7 cellular contexts compared by ENCODE assay signal in the genomic region with DNA sequence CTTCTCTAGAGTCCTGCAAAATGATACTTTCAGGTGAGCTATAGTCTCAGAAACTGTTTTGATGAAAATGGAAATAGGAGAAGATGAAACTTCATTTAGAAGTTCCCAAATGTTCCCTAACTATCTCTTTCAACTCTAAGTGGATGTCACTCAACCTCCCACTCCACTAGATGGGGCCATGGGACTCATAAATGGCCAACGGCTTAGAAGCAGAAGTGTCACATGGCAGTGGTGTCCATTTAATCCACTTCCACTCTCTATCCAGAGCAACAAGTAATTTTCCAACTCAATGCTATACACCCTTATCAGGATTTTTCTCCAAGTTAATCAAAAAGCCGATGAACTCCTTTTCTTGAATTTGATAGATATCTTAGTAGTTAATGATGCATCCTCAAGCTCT.
DNase-seq lines count a peak whose midpoint lies in the region; ATAC-seq and TF ChIP-seq lines count a peak whose summit lies in the region.

No MANE protein-coding gene starts in this region.

- intact Hi-C loops in mucosa of descending colon (cut with DNase I, micrococcal nuclease): no loop called here

- H3K36me3 ChIP-seq in mucosa of descending colon (ENCODE audit: low read depth): no peaks in the 10 kb centered on the region

- H3K4me3 Mint-ChIP-seq in stimulated activated effector memory CD8-positive, alpha-beta T cell treated with anti-CD3 and anti-CD28 coated beads, Interleukin-12 subunit alpha, Interleukin-12 subunit beta, amount 100 ng/mL, for 72 hours: no peak overlapping the region

- H3K27ac Mint-ChIP-seq in stimulated activated effector memory CD8-positive, alpha-beta T cell treated with anti-CD3 and anti-CD28 coated beads, Interleukin-12 subunit alpha, Interleukin-12 subunit beta, amount 100 ng/mL, for 72 hours: no peak overlapping the region

- DNase-seq in GM12864 (ENCODE audit: low read depth): no peak
- DNase-seq in Jurkat, Clone E6-1 (ENCODE audit: low read depth, low spot score): peak; percentile 3
- peak; percentile 4 for DNase-seq in astrocyte of the cerebellum (ENCODE audit: low read depth)
- peak in 1 of 3 donors; percentile 59 for DNase-seq in mucosa of descending colon
- DNase-seq in NCI-H1092 (lab: John Stamatoyannopoulos, UW): no peak
- no peak for DNase-seq in stimulated activated effector memory CD8-positive, alpha-beta T cell treated with anti-CD3 and anti-CD28 coated beads, Interleukin-12 subunit alpha, Interleukin-12 subunit beta, amount 100 ng/mL, for 72 hours (ENCODE audit: low spot score in 2 of 2)

- H3K9me3 ChIP-seq in mucosa of descending colon: no peaks in the 10 kb centered on the region

- H3K4me1 ChIP-seq in mucosa of descending colon (ENCODE audit: low read depth): no peaks in the 10 kb centered on the region

- no peaks in the 10 kb centered on the region for H3K36me3 Mint-ChIP-seq in stimulated activated effector memory CD8-positive, alpha-beta T cell treated with anti-CD3 and anti-CD28 coated beads, Interleukin-12 subunit alpha, Interleukin-12 subunit beta, amount 100 ng/mL, for 72 hours

- peaks cover 14% of the 10 kb centered on the region for H3K9me3 Mint-ChIP-seq in stimulated activated effector memory CD8-positive, alpha-beta T cell treated with anti-CD3 and anti-CD28 coated beads, Interleukin-12 subunit alpha, Interleukin-12 subunit beta, amount 100 ng/mL, for 72 hours

- ATAC-seq in mucosa of descending colon (peak; percentile 63), GM18870 (IDR thresholded peaks at IDR 0.05; ENCODE audit: unreplicated experiment) (no peak)
- no peak for ATAC-seq in stimulated activated effector memory CD8-positive, alpha-beta T cell treated with anti-CD3 and anti-CD28 coated beads, Interleukin-12 subunit alpha, Interleukin-12 subunit beta, amount 100 ng/mL, for 72 hours

- H3K4me1 Mint-ChIP-seq in stimulated activated effector memory CD8-positive, alpha-beta T cell treated with anti-CD3 and anti-CD28 coated beads, Interleukin-12 subunit alpha, Interleukin-12 subunit beta, amount 100 ng/mL, for 72 hours: no peaks in the 10 kb centered on the region

- in situ Hi-C loops in astrocyte of the cerebellum (cut with HindIII; ENCODE audit: low sequenced_read_pairs): no loop called here

- no peak overlapping the region for H3K4me3 ChIP-seq in GM12864 (ENCODE audit: low read depth, low read length)
- no peak overlapping the region for H3K4me3 ChIP-seq in Jurkat, Clone E6-1 (ENCODE audit: low read length)
- no peak overlapping the region for H3K4me3 ChIP-seq in astrocyte of the cerebellum (ENCODE audit: low read depth, low read length)
- H3K4me3 ChIP-seq in mucosa of descending colon: no peak overlapping the region

- TF ChIP-seq CTCF in GM12864 (IDR thresholded peaks at IDR 0.05; ENCODE audit: low read depth, low read length, missing control alignments): peak; percentile 38
- TF ChIP-seq CTCF in astrocyte of the cerebellum (IDR thresholded peaks at IDR 0.05; ENCODE audit: low read depth, low read length, missing control alignments): peak; percentile 24
- no peak for TF ChIP-seq CTCF in mucosa of descending colon (IDR thresholded peaks at IDR 0.05)

Comparison
In these comparisons a context has a peak if more than half of its experiments do, and no peak if none do; other contexts are left out.
1. DNase-seq: peak in Jurkat, Clone E6-1 (single experiment) and astrocyte of the cerebellum (single experiment); none in GM12864 (single experiment), NCI-H1092 (single experiment) and stimulated activated effector memory CD8-positive, alpha-beta T cell treated with anti-CD3 and anti-CD28 coated beads, Interleukin-12 subunit alpha, Interleukin-12 subunit beta, amount 100 ng/mL, for 72 hours (0 of 2).